Comparison of ENCODE assay signal across 28 cellular contexts in genomic region chr1:111612006-111612405, GRCh38.
"Had no signal": no experiment of that assay in that cellular context is flagged by ENCODE, and none has a peak within 500 bp of the region (broad histone marks: within the 10 kb centered on the region; RNA-seq: fewer than 3 reads in every experiment).

No MANE protein-coding gene starts in this region.

- H3K4me1 Mint-ChIP-seq: WTC11 had no signal

- H3K27ac ChIP-seq: epithelial cell of prostate, gastrocnemius medialis, left ventricle myocardium inferior, neutrophil, thoracic aorta had no signal

- H3K36me3 ChIP-seq: gastrocnemius medialis, left ventricle myocardium inferior, neutrophil, thoracic aorta had no signal

- H3K9me3 Mint-ChIP-seq: activated T-cell treated with anti-CD3 and anti-CD28 coated beads, Interleukin-2, amount 50 U/mL, for 72 hours; T-helper 1 cell treated with Interleukin-12 subunit alpha and Interleukin-12 subunit beta and Interleukin-4 antibody, amounts not matched to agents 30 μg/mL and 1 μg/mL, for 36 hours had no signal

- H3K4me3 Mint-ChIP-seq: activated CD8-positive, alpha-beta memory T cell treated with anti-CD3 and anti-CD28 coated beads, Interleukin-2, amount 10 ng/mL, durations not matched to agents 7 days and 5 days; activated CD8-positive, alpha-beta T cell treated with anti-CD3 and anti-CD28 coated beads, Interleukin-2, amount 10 ng/mL, durations not matched to agents 7 days and 5 days; activated naive CD8-positive, alpha-beta T cell; activated T-cell treated with anti-CD3 and anti-CD28 coated beads, Interleukin-2, amount 50 U/mL, for 72 hours; nephron progenitor cell; T-helper 1 cell treated with Interleukin-12 subunit alpha and Interleukin-12 subunit beta and Interleukin-4 antibody, amounts not matched to agents 30 μg/mL and 1 μg/mL, for 36 hours; WTC11 had no signal

- H3K27ac Mint-ChIP-seq: activated CD8-positive, alpha-beta memory T cell treated with anti-CD3 and anti-CD28 coated beads, Interleukin-2, amount 10 ng/mL, durations not matched to agents 7 days and 5 days; activated CD8-positive, alpha-beta T cell treated with anti-CD3 and anti-CD28 coated beads, Interleukin-2, amount 10 ng/mL, durations not matched to agents 7 days and 5 days; activated naive CD8-positive, alpha-beta T cell; activated T-cell treated with anti-CD3 and anti-CD28 coated beads, Interleukin-2, amount 50 U/mL, for 72 hours; nephron progenitor cell; progenitor cell of endocrine pancreas; T-helper 1 cell treated with Interleukin-12 subunit alpha and Interleukin-12 subunit beta and Interleukin-4 antibody, amounts not matched to agents 30 μg/mL and 1 μg/mL, for 36 hours; WTC11 had no signal

- H3K27me3 Mint-ChIP-seq: activated CD8-positive, alpha-beta memory T cell treated with anti-CD3 and anti-CD28 coated beads, Interleukin-2, amount 10 ng/mL, durations not matched to agents 7 days and 5 days; activated naive CD8-positive, alpha-beta T cell had no signal

- H3K4me3 ChIP-seq: gastrocnemius medialis, left ventricle myocardium inferior, mucosa of descending colon, thoracic aorta had no signal

- H3K9me3 ChIP-seq: gastrocnemius medialis, left ventricle myocardium inferior, mucosa of descending colon, neutrophil, thoracic aorta had no signal

- H3K4me1 ChIP-seq: gastrocnemius medialis had no signal

- H3K27me3 ChIP-seq: gastrocnemius medialis, neutrophil had no signal

- ATAC-seq: activated CD8-positive, alpha-beta memory T cell treated with anti-CD3 and anti-CD28 coated beads, Interleukin-2, amount 10 ng/mL, durations not matched to agents 7 days and 5 days; activated CD8-positive, alpha-beta T cell treated with anti-CD3 and anti-CD28 coated beads, Interleukin-2, amount 10 ng/mL, durations not matched to agents 7 days and 5 days; activated T-cell treated with anti-CD3 and anti-CD28 coated beads, Interleukin-2, amount 50 U/mL, for 72 hours; gastrocnemius medialis; mucosa of descending colon; WTC11 had no signal

- DNase-seq: activated CD4-positive, alpha-beta T cell treated with anti-CD3 and anti-CD28 coated beads for 1 hour; activated CD8-positive, alpha-beta memory T cell treated with anti-CD3 and anti-CD28 coated beads, Interleukin-2, amount 10 ng/mL, durations not matched to agents 7 days and 5 days; activated CD8-positive, alpha-beta T cell treated with anti-CD3 and anti-CD28 coated beads, Interleukin-2, amount 10 ng/mL, durations not matched to agents 7 days and 5 days; activated naive CD4-positive, alpha-beta T cell treated with Interleukin-2 at 50 U/mL for 16 hours; activated T-cell treated with anti-CD3 and anti-CD28 coated beads for 4 hours; activated T-cell treated with anti-CD3 and anti-CD28 coated beads, Interleukin-2, amount 50 U/mL, for 72 hours; anterior cingulate cortex; dermis blood vessel endothelial cell; effector CD4-positive, alpha-beta T cell; gastrocnemius medialis; glutamatergic neuron; left ventricle myocardium inferior; mucosa of descending colon; nephron progenitor cell; retina; stimulated activated CD4-positive, alpha-beta T cell treated with anti-CD3 and anti-CD28 coated beads, Interleukin-15, amount 100 ng/mL, for 24 hours; stimulated activated CD4-positive, alpha-beta T cell treated with anti-CD3 and anti-CD28 coated beads, Interleukin-2, amount 100 ng/mL, for 24 hours; stimulated activated naive CD4-positive, alpha-beta T cell; SW 1271; T-helper 9 cell; trophoblast cell had no signal
